ENCODE assay signal across 8 cellular contexts in the genomic region with DNA sequence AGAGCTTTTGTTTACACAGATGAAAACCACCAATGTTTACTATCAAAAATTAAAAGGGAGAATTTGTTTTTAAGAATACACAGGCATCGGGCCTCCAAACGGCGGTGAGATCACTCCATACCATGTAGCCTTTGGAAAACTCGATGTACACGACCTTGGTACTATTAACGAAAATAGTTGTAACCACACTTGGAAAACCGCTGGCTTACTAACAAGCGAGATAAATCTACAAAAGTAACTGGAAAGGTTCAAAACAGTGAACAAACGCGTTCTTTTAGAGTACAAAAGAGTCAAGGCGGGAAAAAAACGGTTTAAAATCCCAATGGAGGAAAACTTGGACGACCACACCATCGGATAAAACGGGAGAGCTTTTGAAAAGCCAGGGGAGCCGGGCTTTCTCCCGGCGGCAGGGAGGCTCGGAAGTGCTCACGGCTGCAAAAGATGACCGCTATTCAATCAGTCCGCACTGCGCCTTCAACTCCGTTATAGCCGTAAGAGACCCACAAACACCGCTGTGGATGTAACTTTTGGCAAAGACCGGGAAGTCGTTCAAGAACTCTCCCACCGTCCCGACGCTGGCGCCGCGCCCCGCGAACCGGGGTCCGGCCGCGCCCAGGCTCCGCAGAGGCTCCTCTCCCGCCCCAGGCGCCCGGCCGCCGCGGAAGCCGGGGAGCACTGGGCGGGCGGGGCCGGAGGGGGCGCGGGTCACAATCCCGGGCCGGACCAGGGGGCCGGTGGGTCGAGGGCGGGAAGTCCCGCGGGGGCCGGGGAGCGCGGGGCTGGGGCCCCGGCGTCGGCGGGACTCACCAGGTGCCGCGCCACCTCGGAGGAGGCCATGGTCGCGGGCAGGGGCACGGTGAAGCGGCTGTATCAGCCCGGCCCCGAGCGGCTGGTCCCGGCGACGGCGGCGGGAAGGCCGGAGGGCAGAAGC. TPM values are rescaled to one million over a fixed set of nuclear protein-coding genes. Genes with fewer than 3 reads are reported as not detected.
DNase-seq lines count a peak whose midpoint lies in the region; ATAC-seq and TF ChIP-seq lines count a peak whose summit lies in the region.

No MANE protein-coding gene starts in this region.

- ATAC-seq in GM21367 (IDR thresholded peaks at IDR 0.05; ENCODE audit: unreplicated experiment), result peak; percentile 23

- POLR2A ChIA-PET in Caco-2 (lab: Charles Lee), result interaction anchor here (0.5 to 2.4 kb wide), 12 partner anchors 10 to 629 kb away, joined by 3 to 29 read pairs (median 4); no protein-coding TSS in a partner anchor

- TF ChIP-seq CTCF in Caco-2 (IDR thresholded peaks at IDR 0.05; ENCODE audit: insufficient read depth in 1 of 2, low read depth in 1 of 2, low read length in 1 of 2, severe bottlenecking in 1 of 2, unreplicated experiment in 1 of 2) (no peak), right atrium auricular region (IDR thresholded peaks at IDR 0.05) (no peak), GM20000 (IDR thresholded peaks at IDR 0.05; ENCODE audit: extremely low read depth, missing control alignments) (no peak)

- H3K4me1 Mint-ChIP-seq in Caco-2 (ENCODE audit: low read depth, unreplicated experiment), result peaks cover 32% of the 10 kb centered on the region

- peak overlapping the region; percentile 76 for H3K9ac ChIP-seq in HUES6 (ENCODE audit: low read length)

- DNase-seq in Caco-2, result no peak
- peak; percentile 71 for DNase-seq in right atrium auricular region (ENCODE audit: low spot score)
- peak; percentile 47 for DNase-seq in pons (ENCODE audit: low spot score)
- DNase-seq in GM20000 (ENCODE audit: low spot score), result no peak
- DNase-seq in central memory CD4-positive, alpha-beta T cell, result no peak

- H3K36me3 Mint-ChIP-seq in Caco-2 (ENCODE audit: insufficient read depth, unreplicated experiment), result peaks cover 26% of the 10 kb centered on the region

- H3K27me3 ChIP-seq in Caco-2 (replicated peaks; ENCODE audit: control insufficient read depth, insufficient read depth, low read length), result no peaks in the 10 kb centered on the region
- peaks cover 12% of the 10 kb centered on the region for H3K27me3 ChIP-seq in HUES6 (ENCODE audit: control insufficient read depth, insufficient read depth, low read length)
- no peaks in the 10 kb centered on the region for H3K27me3 ChIP-seq in right atrium auricular region

- H3K9me3 Mint-ChIP-seq in Caco-2 (ENCODE audit: unreplicated experiment), result no peaks in the 10 kb centered on the region

- H3K36me3 ChIP-seq in Caco-2 (ENCODE audit: control insufficient read depth, insufficient read depth, low read length), result no peaks in the 10 kb centered on the region; the same call in 1 of the 2 replicates
- H3K36me3 ChIP-seq in HUES6 (ENCODE audit: control insufficient read depth, insufficient read depth, low read length), result no peaks in the 10 kb centered on the region
- no peaks in the 10 kb centered on the region for H3K36me3 ChIP-seq in right atrium auricular region

- H3K27ac ChIP-seq in HUES6 (ENCODE audit: low read depth, low read length), result peak overlapping the region; percentile 83; the same call in 1 of the 2 replicates
- H3K27ac ChIP-seq in adipose tissue (ENCODE audit: low read depth, low read length), result peak overlapping the region; percentile 94
- H3K27ac ChIP-seq in right atrium auricular region, result peak overlapping the region; percentile 95 to 99

- H3K4me3 Mint-ChIP-seq in Caco-2 (ENCODE audit: unreplicated experiment), result peak overlapping the region; percentile 95

- intact Hi-C loops in Caco-2 (cut with micrococcal nuclease; ENCODE audit: unreplicated experiment), result no loop called here

- no peaks in the 10 kb centered on the region for H3K9me3 ChIP-seq in Caco-2
- no peaks in the 10 kb centered on the region for H3K9me3 ChIP-seq in HUES6 (ENCODE audit: control insufficient read depth, insufficient read depth, low read depth, low read length)
- H3K9me3 ChIP-seq in right atrium auricular region, result no peaks in the 10 kb centered on the region

- BruUV-seq in Caco-2 (replicated peaks; lab: Mats Ljungman, UMichigan), result no TSS peak

- CTCF ChIA-PET in Caco-2 (lab: Charles Lee), result interaction anchor here (0.8 to 3.1 kb wide), 11 partner anchors 10 to 123 kb away, joined by 3 to 27 read pairs (median 6); no protein-coding TSS in a partner anchor

- no peaks in the 10 kb centered on the region for H3K27me3 Mint-ChIP-seq in Caco-2 (ENCODE audit: insufficient read depth, unreplicated experiment)

- 0 to 2% (median 1%) methylated on average over 61 to 83 of the region's 83 CpGs for WGBS in adipose tissue, 3 donors

- H3K27ac Mint-ChIP-seq in Caco-2 (ENCODE audit: unreplicated experiment), result peak overlapping the region; percentile 95

- H3K4me3 ChIP-seq in Caco-2 (ENCODE audit: low read depth, low read length) (peak overlapping the region; percentile 73), HUES6 (ENCODE audit: low read depth, low read length) (peak overlapping the region; percentile 91), right atrium auricular region (peak overlapping the region; percentile 74 to 80)

- peaks cover 31% of the 10 kb centered on the region for H3K4me1 ChIP-seq in Caco-2
- peaks cover 34% of the 10 kb centered on the region for H3K4me1 ChIP-seq in HUES6 (ENCODE audit: control insufficient read depth, insufficient read depth, low read length)
- peaks cover 0 to 47% of the 10 kb centered on the region in 2 donors for H3K4me1 ChIP-seq in right atrium auricular region

RNA-seq across cellular contexts. Expression of gene SEPTIN10, which starts 0.5 kb away (rescaled TPM):
- total RNA-seq in Caco-2 (2022), result 77.3 and 83.7 TPM in 2 replicates
- polyA plus RNA-seq in adipose tissue, result 10 to 100 TPM; 11.5 to 67.5 (median 42.7) TPM
- 10 to 100 TPM; 47.0 to 61.7 TPM for total RNA-seq in right atrium auricular region

RNA-seq across cellular contexts. Expression of gene SOWAHC, which starts 0.9 kb away (rescaled TPM):
- total RNA-seq in Caco-2 (2022) (20.3 and 21.4 TPM in 2 replicates), right atrium auricular region (1 to 10 TPM; 3.0 to 5.3 TPM)
- polyA plus RNA-seq in adipose tissue, result 1 to 10 TPM; 1.8 to 6.0 (median 5.3) TPM

Comparison
In these comparisons a context has a peak if more than half of its experiments do, and no peak if none do; other contexts are left out.
1. DNase-seq: peak in right atrium auricular region (single experiment) and pons (single experiment); none in Caco-2 (0 of 2), GM20000 (single experiment) and central memory CD4-positive, alpha-beta T cell (single experiment).
2. Peak in every context shown above with its lines, with median percentiles within 50 percentile points of each other: H3K4me3 ChIP-seq and H3K27ac ChIP-seq.